In the genomic region with DNA sequence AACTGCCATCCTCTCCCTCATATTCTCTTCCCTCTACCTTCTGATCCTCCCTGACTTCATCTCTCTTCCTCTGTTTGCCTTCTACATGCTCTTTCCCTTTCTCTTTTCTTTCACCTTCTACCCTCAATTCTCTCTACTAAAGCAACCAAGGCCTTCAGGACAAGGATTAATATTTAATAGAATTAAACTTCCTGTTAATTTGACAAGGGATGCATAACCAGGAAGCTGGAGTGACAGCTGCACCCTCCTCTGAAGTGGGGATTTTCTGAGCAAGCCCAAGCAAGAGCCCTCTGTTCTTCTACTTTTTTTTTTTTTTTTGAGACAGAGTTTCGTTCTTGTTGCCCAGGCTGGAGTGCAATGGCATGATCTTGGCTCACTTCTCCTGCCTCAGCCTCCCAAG, we compare ENCODE assay signal across 11 cellular contexts.
DNase-seq lines count a peak whose midpoint lies in the region; ATAC-seq and TF ChIP-seq lines count a peak whose summit lies in the region.
"Had no signal": no experiment of that assay in that cellular context is flagged by ENCODE, and none has a peak within 500 bp of the region (broad histone marks: within the 10 kb centered on the region; RNA-seq: fewer than 3 reads in every experiment).

No MANE protein-coding gene starts in this region.

- TF ChIP-seq POLR2A in gastroesophageal sphincter (IDR thresholded peaks at IDR 0.05) = no peak

- H3K4me1 Mint-ChIP-seq in activated naive CD4-positive, alpha-beta T cell treated with anti-CD3 and anti-CD28 coated beads for 36 hours (ENCODE audit: low read depth) = peaks cover 78% of the 10 kb centered on the region
- no peaks in the 10 kb centered on the region for H3K4me1 Mint-ChIP-seq in type B pancreatic cell (ENCODE audit: unreplicated experiment)

- WGBS in gastroesophageal sphincter (ENCODE audit: low coverage in 1 of 2), 2 donors = 67 to 86% methylated on average over 1 of the region's 1 CpG

- ATAC-seq in mucosa of descending colon (no peak), gastroesophageal sphincter (no peak)

- no peak for DNase-seq in activated naive CD4-positive, alpha-beta T cell treated with anti-CD3 and anti-CD28 coated beads for 36 hours
- no peak for DNase-seq in activated naive CD4-positive, alpha-beta T cell treated with Interleukin-2 at 50 U/mL for 16 hours
- DNase-seq in LHCN-M2 (ENCODE audit: low read depth) (peak; percentile 29), epithelial cell of prostate (ENCODE audit: low read depth, low spot score) (peak; percentile 56), type B pancreatic cell (ENCODE audit: extremely low spot score, unreplicated experiment) (no peak), mucosa of descending colon (no peak), KG1 (lab: John Stamatoyannopoulos, UW) (no peak)
- DNase-seq: sigmoid colon had no signal

- H3K27ac ChIP-seq in epithelial cell of prostate (peak overlapping the region; percentile 92), gastroesophageal sphincter (peak overlapping the region in 1 of 4 donors; percentile 73)
- H3K27ac ChIP-seq: C4-2B, SK-N-MC had no signal

- no peak for TF ChIP-seq EP300 in gastroesophageal sphincter (IDR thresholded peaks at IDR 0.05)

- H3K4me1 ChIP-seq in mucosa of descending colon (ENCODE audit: low read depth) (no peaks in the 10 kb centered on the region), gastroesophageal sphincter (peaks cover 0 to 19% (median 0%) of the 10 kb centered on the region in 3 donors)

- H3K9me3 ChIP-seq in mucosa of descending colon = no peaks in the 10 kb centered on the region
- no peaks in the 10 kb centered on the region for H3K9me3 ChIP-seq in gastroesophageal sphincter
- H3K9me3 ChIP-seq: sigmoid colon had no signal

- H3K36me3 Mint-ChIP-seq in activated naive CD4-positive, alpha-beta T cell treated with anti-CD3 and anti-CD28 coated beads for 36 hours (ENCODE audit: low read depth) = no peaks in the 10 kb centered on the region
- no peaks in the 10 kb centered on the region for H3K36me3 Mint-ChIP-seq in type B pancreatic cell

- peak overlapping the region; percentile 79 for H3K27ac Mint-ChIP-seq in activated naive CD4-positive, alpha-beta T cell treated with anti-CD3 and anti-CD28 coated beads for 36 hours
- H3K27ac Mint-ChIP-seq in type B pancreatic cell = peak overlapping the region; percentile 52

- TF ChIP-seq CTCF in type B pancreatic cell (conservative IDR thresholded peaks at IDR 0.05) (no peak), mucosa of descending colon (IDR thresholded peaks at IDR 0.05) (no peak), gastroesophageal sphincter (IDR thresholded peaks at IDR 0.05) (no peak)

- no peaks in the 10 kb centered on the region for H3K9me3 Mint-ChIP-seq in activated naive CD4-positive, alpha-beta T cell treated with anti-CD3 and anti-CD28 coated beads for 36 hours
- H3K9me3 Mint-ChIP-seq in type B pancreatic cell = no peaks in the 10 kb centered on the region

- H3K4me3 ChIP-seq in mucosa of descending colon (no peak overlapping the region), gastroesophageal sphincter (no peak overlapping the region)
- H3K4me3 ChIP-seq: sigmoid colon, SK-N-MC had no signal

- H3K27me3 ChIP-seq in gastroesophageal sphincter = no peaks in the 10 kb centered on the region
- H3K27me3 ChIP-seq: sigmoid colon had no signal

- peak overlapping the region; percentile 1 for H3K4me3 Mint-ChIP-seq in activated naive CD4-positive, alpha-beta T cell treated with anti-CD3 and anti-CD28 coated beads for 36 hours
- H3K4me3 Mint-ChIP-seq in type B pancreatic cell = no peak overlapping the region

- no peaks in the 10 kb centered on the region for H3K36me3 ChIP-seq in mucosa of descending colon (ENCODE audit: low read depth)
- H3K36me3 ChIP-seq in gastroesophageal sphincter = no peaks in the 10 kb centered on the region
- H3K36me3 ChIP-seq: sigmoid colon had no signal

- CTCF ChIA-PET in activated naive CD4-positive, alpha-beta T cell treated with anti-CD3 and anti-CD28 coated beads for 36 hours (lab: Charles Lee) = no interaction called here

- H3K27me3 Mint-ChIP-seq in activated naive CD4-positive, alpha-beta T cell treated with anti-CD3 and anti-CD28 coated beads for 36 hours (ENCODE audit: low read depth) = no peaks in the 10 kb centered on the region
- no peaks in the 10 kb centered on the region for H3K27me3 Mint-ChIP-seq in type B pancreatic cell

- intact Hi-C loops in activated naive CD4-positive, alpha-beta T cell treated with anti-CD3 and anti-CD28 coated beads for 36 hours (cut with micrococcal nuclease) = loop anchor here (5.0 to 10.0 kb wide), 3 partner anchors 247 to 1983 kb away; no protein-coding TSS in a partner anchor
- intact Hi-C loops in mucosa of descending colon (cut with DNase I, micrococcal nuclease) = no loop called here

Comparison
In these comparisons a context has a peak if more than half of its experiments do, and no peak if none do; other contexts are left out.
1. DNase-seq: peak in LHCN-M2 (single experiment) and epithelial cell of prostate (single experiment); none in activated naive CD4-positive, alpha-beta T cell treated with anti-CD3 and anti-CD28 coated beads for 36 hours (single experiment), activated naive CD4-positive, alpha-beta T cell treated with Interleukin-2 at 50 U/mL for 16 hours (single experiment), type B pancreatic cell (single experiment), mucosa of descending colon (0 of 3) and KG1 (single experiment).